In genomic region chr12:112422531-112422930, GRCh38 we compare ENCODE assay signal across 1 cellular context.
TF ChIP-seq lines count a peak whose summit lies in the region.

No MANE protein-coding gene starts in this region.

TF ChIP-seq in GM23338, 12 proteins besides CTCF, POLR2A, EP300 and RAD21 (continued from another document):
- TF ChIP-seq, protein P1, sequence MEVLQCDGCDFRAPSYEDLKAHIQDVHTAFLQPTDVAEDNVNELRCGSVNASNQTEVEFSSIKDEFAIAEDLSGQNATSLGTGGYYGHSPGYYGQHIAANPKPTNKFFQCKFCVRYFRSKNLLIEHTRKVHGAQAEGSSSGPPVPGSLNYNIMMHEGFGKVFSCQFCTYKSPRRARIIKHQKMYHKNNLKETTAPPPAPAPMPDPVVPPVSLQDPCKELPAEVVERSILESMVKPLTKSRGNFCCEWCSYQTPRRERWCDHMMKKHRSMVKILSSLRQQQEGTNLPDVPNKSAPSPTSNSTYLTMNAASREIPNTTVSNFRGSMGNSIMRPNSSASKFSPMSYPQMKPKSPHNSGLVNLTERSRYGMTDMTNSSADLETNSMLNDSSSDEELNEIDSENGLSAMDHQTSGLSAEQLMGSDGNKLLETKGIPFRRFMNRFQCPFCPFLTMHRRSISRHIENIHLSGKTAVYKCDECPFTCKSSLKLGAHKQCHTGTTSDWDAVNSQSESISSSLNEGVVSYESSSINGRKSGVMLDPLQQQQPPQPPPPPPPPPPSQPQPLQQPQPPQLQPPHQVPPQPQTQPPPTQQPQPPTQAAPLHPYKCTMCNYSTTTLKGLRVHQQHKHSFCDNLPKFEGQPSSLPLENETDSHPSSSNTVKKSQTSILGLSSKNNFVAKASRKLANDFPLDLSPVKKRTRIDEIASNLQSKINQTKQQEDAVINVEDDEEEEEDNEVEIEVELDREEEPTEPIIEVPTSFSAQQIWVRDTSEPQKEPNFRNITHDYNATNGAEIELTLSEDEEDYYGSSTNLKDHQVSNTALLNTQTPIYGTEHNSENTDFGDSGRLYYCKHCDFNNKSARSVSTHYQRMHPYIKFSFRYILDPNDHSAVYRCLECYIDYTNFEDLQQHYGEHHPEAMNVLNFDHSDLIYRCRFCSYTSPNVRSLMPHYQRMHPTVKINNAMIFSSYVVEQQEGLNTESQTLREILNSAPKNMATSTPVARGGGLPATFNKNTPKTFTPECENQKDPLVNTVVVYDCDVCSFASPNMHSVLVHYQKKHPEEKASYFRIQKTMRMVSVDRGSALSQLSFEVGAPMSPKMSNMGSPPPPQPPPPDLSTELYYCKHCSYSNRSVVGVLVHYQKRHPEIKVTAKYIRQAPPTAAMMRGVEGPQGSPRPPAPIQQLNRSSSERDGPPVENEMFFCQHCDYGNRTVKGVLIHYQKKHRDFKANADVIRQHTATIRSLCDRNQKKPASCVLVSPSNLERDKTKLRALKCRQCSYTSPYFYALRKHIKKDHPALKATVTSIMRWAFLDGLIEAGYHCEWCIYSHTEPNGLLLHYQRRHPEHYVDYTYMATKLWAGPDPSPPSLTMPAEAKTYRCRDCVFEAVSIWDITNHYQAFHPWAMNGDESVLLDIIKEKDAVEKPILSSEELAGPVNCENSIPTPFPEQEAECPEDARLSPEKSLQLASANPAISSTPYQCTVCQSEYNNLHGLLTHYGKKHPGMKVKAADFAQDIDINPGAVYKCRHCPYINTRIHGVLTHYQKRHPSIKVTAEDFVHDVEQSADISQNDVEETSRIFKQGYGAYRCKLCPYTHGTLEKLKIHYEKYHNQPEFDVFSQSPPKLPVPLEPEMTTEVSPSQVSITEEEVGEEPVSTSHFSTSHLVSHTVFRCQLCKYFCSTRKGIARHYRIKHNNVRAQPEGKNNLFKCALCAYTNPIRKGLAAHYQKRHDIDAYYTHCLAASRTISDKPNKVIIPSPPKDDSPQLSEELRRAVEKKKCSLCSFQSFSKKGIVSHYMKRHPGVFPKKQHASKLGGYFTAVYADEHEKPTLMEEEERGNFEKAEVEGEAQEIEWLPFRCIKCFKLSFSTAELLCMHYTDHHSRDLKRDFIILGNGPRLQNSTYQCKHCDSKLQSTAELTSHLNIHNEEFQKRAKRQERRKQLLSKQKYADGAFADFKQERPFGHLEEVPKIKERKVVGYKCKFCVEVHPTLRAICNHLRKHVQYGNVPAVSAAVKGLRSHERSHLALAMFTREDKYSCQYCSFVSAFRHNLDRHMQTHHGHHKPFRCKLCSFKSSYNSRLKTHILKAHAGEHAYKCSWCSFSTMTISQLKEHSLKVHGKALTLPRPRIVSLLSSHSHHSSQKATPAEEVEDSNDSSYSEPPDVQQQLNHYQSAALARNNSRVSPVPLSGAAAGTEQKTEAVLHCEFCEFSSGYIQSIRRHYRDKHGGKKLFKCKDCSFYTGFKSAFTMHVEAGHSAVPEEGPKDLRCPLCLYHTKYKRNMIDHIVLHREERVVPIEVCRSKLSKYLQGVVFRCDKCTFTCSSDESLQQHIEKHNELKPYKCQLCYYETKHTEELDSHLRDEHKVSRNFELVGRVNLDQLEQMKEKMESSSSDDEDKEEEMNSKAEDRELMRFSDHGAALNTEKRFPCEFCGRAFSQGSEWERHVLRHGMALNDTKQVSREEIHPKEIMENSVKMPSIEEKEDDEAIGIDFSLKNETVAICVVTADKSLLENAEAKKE (CRISPR knock-in tag; IDR thresholded peaks at IDR 0.05), result no peak
- TF ChIP-seq ZNF331 (CRISPR knock-in tag; IDR thresholded peaks at IDR 0.05; ENCODE audit: low read depth) (no peak), STAT1 (IDR thresholded peaks at IDR 0.05; ENCODE audit: unreplicated experiment) (no peak), ZNF114 (CRISPR knock-in tag; IDR thresholded peaks at IDR 0.05) (no peak), JUNB (IDR thresholded peaks at IDR 0.05; ENCODE audit: unreplicated experiment) (no peak), EZH2 (IDR thresholded peaks at IDR 0.05; ENCODE audit: low read depth, unreplicated experiment) (no peak), POLR2AphosphoS5 (IDR thresholded peaks at IDR 0.05; ENCODE audit: low read depth) (no peak)
- TF ChIP-seq, protein P2, sequence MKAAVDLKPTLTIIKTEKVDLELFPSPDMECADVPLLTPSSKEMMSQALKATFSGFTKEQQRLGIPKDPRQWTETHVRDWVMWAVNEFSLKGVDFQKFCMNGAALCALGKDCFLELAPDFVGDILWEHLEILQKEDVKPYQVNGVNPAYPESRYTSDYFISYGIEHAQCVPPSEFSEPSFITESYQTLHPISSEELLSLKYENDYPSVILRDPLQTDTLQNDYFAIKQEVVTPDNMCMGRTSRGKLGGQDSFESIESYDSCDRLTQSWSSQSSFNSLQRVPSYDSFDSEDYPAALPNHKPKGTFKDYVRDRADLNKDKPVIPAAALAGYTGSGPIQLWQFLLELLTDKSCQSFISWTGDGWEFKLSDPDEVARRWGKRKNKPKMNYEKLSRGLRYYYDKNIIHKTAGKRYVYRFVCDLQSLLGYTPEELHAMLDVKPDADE (IDR thresholded peaks at IDR 0.05), result no peak
TF ChIP-seq in GM23338: peak in this region for 0.
